In the genomic region with DNA sequence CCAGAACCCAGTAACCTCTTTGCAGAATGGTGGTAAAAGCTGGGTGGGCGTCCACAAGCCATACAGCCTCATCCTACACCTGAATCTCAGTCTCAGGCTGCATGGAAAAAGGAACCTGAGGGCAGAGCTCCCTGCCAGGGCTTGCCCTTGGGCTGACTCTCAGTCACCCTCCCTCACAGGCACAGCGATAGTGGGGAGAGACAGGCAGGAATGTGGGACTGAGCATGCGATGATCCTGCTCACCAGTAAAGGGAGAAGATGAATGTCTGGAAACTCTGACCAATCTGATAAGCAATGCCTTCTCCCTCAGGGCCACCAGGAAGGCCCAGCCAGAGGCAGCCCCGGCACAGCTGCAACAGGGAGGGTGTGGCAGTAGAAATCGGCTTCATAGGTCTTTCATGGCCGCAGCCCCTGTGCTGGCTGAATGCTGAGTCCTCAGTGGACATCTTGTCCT, we compare ENCODE assay signal across 12 cellular contexts.
DNase-seq lines count a peak whose midpoint lies in the region; ATAC-seq and TF ChIP-seq lines count a peak whose summit lies in the region.
"Had no signal": no experiment of that assay in that cellular context is flagged by ENCODE, and none has a peak within 500 bp of the region (broad histone marks: within the 10 kb centered on the region; RNA-seq: fewer than 3 reads in every experiment).

No MANE protein-coding gene starts in this region.

- peak; percentile 81 for DNase-seq in ELF-1 (ENCODE audit: low read depth, low spot score)
- DNase-seq in Peyer's patch, result peak in 2 of 3 donors; percentile 70 to 74
- peak; percentile 69 for DNase-seq in fibroblast of villous mesenchyme (ENCODE audit: low read depth)
- DNase-seq in putamen (ENCODE audit: low spot score), result peak; percentile 33
- no peak for DNase-seq in OCI-LY7 (ENCODE audit: low spot score)
- DNase-seq in retina, result no peak
- no peak for DNase-seq in esophagus muscularis mucosa (ENCODE audit: extremely low spot score)
- DNase-seq: activated CD4-positive, alpha-beta T cell treated with anti-CD3 and anti-CD28 coated beads for 4 hours; COR-L47; NCI-H2029; NK-92 treated with Interleukin-12 subunit alpha and Interleukin-12 subunit beta, amount 100 ng/mL, for 24 hours had no signal

- POLR2A ChIA-PET in OCI-LY7 (lab: Charles Lee), result no interaction called here

- intact Hi-C loops in OCI-LY7 (cut with micrococcal nuclease; ENCODE audit: unreplicated experiment), result no loop called here
- intact Hi-C loops in esophagus muscularis mucosa (cut with DNase I), result no loop called here

- H3K27ac ChIP-seq in Peyer's patch (peak overlapping the region in 2 of 4 donors; percentile 47 to 48), OCI-LY7 (ENCODE audit: low read depth, low read length, poor library complexity, severe bottlenecking) (no peak overlapping the region), esophagus muscularis mucosa (replicated peaks in 1 of 4) (no peak overlapping the region)

- H2AFZ ChIP-seq in OCI-LY7 (ENCODE audit: low read length), result no peak overlapping the region

- H3K4me1 ChIP-seq in Peyer's patch (peaks cover 0 to 17% (median 0%) of the 10 kb centered on the region in 4 donors), OCI-LY7 (ENCODE audit: insufficient read depth, low read length, poor library complexity, severe bottlenecking) (no peaks in the 10 kb centered on the region), esophagus muscularis mucosa (no peaks in the 10 kb centered on the region)

- TF ChIP-seq CTCF in Peyer's patch (IDR thresholded peaks at IDR 0.05), result peak in 2 of 6 experiments; percentile 4 to 30
- TF ChIP-seq CTCF in fibroblast of villous mesenchyme (IDR thresholded peaks at IDR 0.05; ENCODE audit: insufficient read depth, low read depth, low read length), result no peak
- TF ChIP-seq CTCF in OCI-LY7 (conservative IDR thresholded peaks at IDR 0.05; ENCODE audit: low read length), result no peak
- TF ChIP-seq CTCF in esophagus muscularis mucosa (IDR thresholded peaks at IDR 0.05), result no peak

- no peaks in the 10 kb centered on the region for H3K27me3 ChIP-seq in Peyer's patch
- no peaks in the 10 kb centered on the region for H3K27me3 ChIP-seq in esophagus muscularis mucosa

- no TSS peak for BruUV-seq in OCI-LY7 (replicated peaks; lab: Mats Ljungman, UMichigan)

- H3K4me3 ChIP-seq in Peyer's patch, result no peak overlapping the region
- no peak overlapping the region for H3K4me3 ChIP-seq in fibroblast of villous mesenchyme (ENCODE audit: low read depth, low read length)
- no peak overlapping the region for H3K4me3 ChIP-seq in OCI-LY7 (ENCODE audit: low read depth, low read length, poor library complexity, severe bottlenecking)
- H3K4me3 ChIP-seq in esophagus muscularis mucosa, result no peak overlapping the region

- no peak for TF ChIP-seq EP300 in esophagus muscularis mucosa (IDR thresholded peaks at IDR 0.05)

- no peak for ATAC-seq in HG02973 (IDR thresholded peaks at IDR 0.05; ENCODE audit: unreplicated experiment)

- no peak overlapping the region for H3K4me2 ChIP-seq in OCI-LY7 (ENCODE audit: low read length)

- TF ChIP-seq POLR2A in Peyer's patch (IDR thresholded peaks at IDR 0.05) (no peak), esophagus muscularis mucosa (IDR thresholded peaks at IDR 0.05; ENCODE audit: low read depth) (no peak)

- no peaks in the 10 kb centered on the region for H3K9me2 ChIP-seq in OCI-LY7 (ENCODE audit: insufficient read depth, low read length)

- CTCF ChIA-PET in OCI-LY7 (lab: Charles Lee; ENCODE audit: unreplicated experiment), result no interaction called here

- no peaks in the 10 kb centered on the region for H4K20me1 ChIP-seq in OCI-LY7 (ENCODE audit: insufficient read depth, low read length)

- H3K79me2 ChIP-seq in OCI-LY7 (ENCODE audit: insufficient read depth, low read depth, low read length), result no peaks in the 10 kb centered on the region

- 64% methylated on average over 6 of the region's 6 CpGs for WGBS in esophagus muscularis mucosa

- H3K36me3 ChIP-seq in Peyer's patch, result no peaks in the 10 kb centered on the region
- no peaks in the 10 kb centered on the region for H3K36me3 ChIP-seq in OCI-LY7 (ENCODE audit: insufficient read depth, low read length)
- H3K36me3 ChIP-seq in esophagus muscularis mucosa, result no peaks in the 10 kb centered on the region

- H3K9me3 ChIP-seq in Peyer's patch (no peaks in the 10 kb centered on the region), OCI-LY7 (ENCODE audit: low read length) (peaks cover 7% of the 10 kb centered on the region), esophagus muscularis mucosa (no peaks in the 10 kb centered on the region)

Comparison
In these comparisons a context has a peak if more than half of its experiments do, and no peak if none do; other contexts are left out.
1. DNase-seq: peak in ELF-1 (single experiment), Peyer's patch (2 of 3), fibroblast of villous mesenchyme (single experiment) and putamen (single experiment); none in OCI-LY7 (single experiment), retina (single experiment) and esophagus muscularis mucosa (single experiment).